ENCODE assay signal across 8 cellular contexts in genomic region chr2:171894612-171894947, GRCh38. TPM values are rescaled to one million over a fixed set of nuclear protein-coding genes. Genes with fewer than 3 reads are reported as not detected.
DNase-seq lines count a peak whose midpoint lies in the region; ATAC-seq and TF ChIP-seq lines count a peak whose summit lies in the region.

No MANE protein-coding gene starts in this region.

- DNase-seq in BE2C (no peak), LNCaP clone FGC (ENCODE audit: low read depth) (no peak), dorsolateral prefrontal cortex (no peak), HK-2 (ENCODE audit: unreplicated experiment) (no peak), SHP77 (lab: John Stamatoyannopoulos, UW) (no peak), SK-N-DZ (ENCODE audit: low spot score) (no peak)
- no peak for DNase-seq in natural killer cell treated with Interleukin-12 subunit alpha and Interleukin-12 subunit beta and Interleukin-15 and Interleukin-18, amount 100 ng/mL, for 72 hours (ENCODE audit: low spot score)

- H3K4me1 Mint-ChIP-seq in natural killer cell treated with Interleukin-12 subunit alpha and Interleukin-12 subunit beta and Interleukin-15 and Interleukin-18, amount 100 ng/mL, for 72 hours (ENCODE audit: low read depth in 2 of 2): peaks cover 18 to 29% of the 10 kb centered on the region in 2 donors

- no peaks in the 10 kb centered on the region for H3K9me3 Mint-ChIP-seq in natural killer cell treated with Interleukin-12 subunit alpha and Interleukin-12 subunit beta and Interleukin-15 and Interleukin-18, amount 100 ng/mL, for 72 hours

- H3K27me3 ChIP-seq in BE2C: no peaks in the 10 kb centered on the region
- no peaks in the 10 kb centered on the region for H3K27me3 ChIP-seq in dorsolateral prefrontal cortex

- peak overlapping the region; percentile 78 for H3K4me3 Mint-ChIP-seq in natural killer cell treated with Interleukin-12 subunit alpha and Interleukin-12 subunit beta and Interleukin-15 and Interleukin-18, amount 100 ng/mL, for 72 hours

- H3K27me3 Mint-ChIP-seq in natural killer cell treated with Interleukin-12 subunit alpha and Interleukin-12 subunit beta and Interleukin-15 and Interleukin-18, amount 100 ng/mL, for 72 hours: peaks cover 0 to 2% of the 10 kb centered on the region in 2 donors

- no peaks in the 10 kb centered on the region for H3K36me3 ChIP-seq in BE2C

- peaks cover 5% of the 10 kb centered on the region for H3K36me3 Mint-ChIP-seq in natural killer cell treated with Interleukin-12 subunit alpha and Interleukin-12 subunit beta and Interleukin-15 and Interleukin-18, amount 100 ng/mL, for 72 hours

- no peaks in the 10 kb centered on the region for H3K9me3 ChIP-seq in BE2C

- H3K27ac Mint-ChIP-seq in natural killer cell treated with Interleukin-12 subunit alpha and Interleukin-12 subunit beta and Interleukin-15 and Interleukin-18, amount 100 ng/mL, for 72 hours: peak overlapping the region; percentile 82 to 91

- H3K27ac ChIP-seq in dorsolateral prefrontal cortex: peak overlapping the region in 54 of 59 donors; percentile 3 to 92 (median 74)

- TF ChIP-seq CTCF in BE2C (IDR thresholded peaks at IDR 0.05; ENCODE audit: low read depth, low read length) (no peak), LNCaP clone FGC (IDR thresholded peaks at IDR 0.05; ENCODE audit: control insufficient read depth, extremely low read depth, insufficient read depth) (no peak), dorsolateral prefrontal cortex (IDR thresholded peaks at IDR 0.05 in 54 of 56, conservative IDR thresholded peaks at IDR 0.05 in 2 of 56; ENCODE audit: low read depth in 1 of 56, partially characterized antibody in 56 of 56) (no peak)

- no peak for ATAC-seq in natural killer cell treated with Interleukin-12 subunit alpha and Interleukin-12 subunit beta and Interleukin-15 and Interleukin-18, amount 100 ng/mL, for 72 hours
- no peak for ATAC-seq in HG02588 (IDR thresholded peaks at IDR 0.05; ENCODE audit: unreplicated experiment)

- peak overlapping the region; percentile 71 for H3K4me3 ChIP-seq in BE2C (ENCODE audit: low read depth, low read length)
- peak overlapping the region; percentile 67 for H3K4me3 ChIP-seq in LNCaP clone FGC (ENCODE audit: low read depth, low read length)
- peak overlapping the region; percentile 67 to 97 (median 86) for H3K4me3 ChIP-seq in dorsolateral prefrontal cortex

- intact Hi-C loops in dorsolateral prefrontal cortex (cut with DNase I): loop anchor here (1.0 to 2.0 kb wide), 3 partner anchors 28 to 104 kb away; partner anchors contain the start of genes HAT1 (in 2 of the 2) and METAP1D (in 1 of the 2)

- H3K4me1 ChIP-seq in BE2C: no peaks in the 10 kb centered on the region

RNA-seq across cellular contexts. Expression of gene SLC25A12, which starts 0.5 kb away (rescaled TPM):
- 14.7 TPM for polyA plus RNA-seq in BE2C (2012; ENCODE audit: insufficient read depth, insufficient read length, low read depth)
- 100 to 1,000 TPM in 71 of 120 experiments, 10 to 100 TPM in 49; 37.2 to 159 (median 105) TPM for total RNA-seq in dorsolateral prefrontal cortex
- 10 to 100 TPM; 23.0 to 33.2 TPM for total RNA-seq in natural killer cell treated with Interleukin-12 subunit alpha and Interleukin-12 subunit beta and Interleukin-15 and Interleukin-18, amount 100 ng/mL, for 72 hours
- polyA plus RNA-seq in SK-N-DZ (2014; cell fraction: cytosol; rRNA removed): 15.6 and 22.0 TPM in 2 replicates
- 37.0 and 38.8 TPM in 2 replicates for polyA plus RNA-seq in SK-N-DZ (2014; cell fraction: nucleus; rRNA removed)

RNA-seq across cellular contexts. Expression of gene HAT1, which starts 27.7 kb away (rescaled TPM):
- polyA plus RNA-seq in BE2C (2012; ENCODE audit: insufficient read depth, insufficient read length, low read depth): 7.5 TPM
- total RNA-seq in dorsolateral prefrontal cortex: 10 to 100 TPM; 13.9 to 33.5 (median 22.1) TPM
- total RNA-seq in natural killer cell treated with Interleukin-12 subunit alpha and Interleukin-12 subunit beta and Interleukin-15 and Interleukin-18, amount 100 ng/mL, for 72 hours: 10 to 100 TPM; 58.4 to 66.8 TPM
- polyA plus RNA-seq in SK-N-DZ (2014; cell fraction: cytosol; rRNA removed): 63.4 and 68.3 TPM in 2 replicates
- 34.9 and 49.9 TPM in 2 replicates for polyA plus RNA-seq in SK-N-DZ (2014; cell fraction: nucleus; rRNA removed)
